Comparison of ENCODE assay signal across 14 cellular contexts in the genomic region with DNA sequence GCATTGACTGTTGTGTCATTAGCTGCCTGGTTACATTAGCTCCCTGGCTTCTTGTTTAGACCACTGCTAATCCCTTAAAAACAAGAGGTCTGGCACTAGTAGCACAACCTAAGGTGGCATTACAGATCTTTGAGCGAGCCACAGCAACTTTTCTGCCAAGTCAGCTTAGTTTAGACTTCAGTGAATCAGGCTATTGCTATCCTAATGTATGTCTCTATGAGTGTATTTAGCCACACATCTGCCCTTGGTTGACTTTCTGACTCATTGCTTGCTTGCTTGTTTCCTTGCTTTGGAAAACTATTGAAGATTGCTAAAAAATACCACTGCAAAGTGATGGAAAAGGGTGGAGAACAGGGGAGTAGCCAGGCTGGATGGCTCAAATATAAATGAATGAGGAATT. TPM values are rescaled to one million over a fixed set of nuclear protein-coding genes. Genes with fewer than 3 reads are reported as not detected.
A peak's percentile ranks its signal among the peaks of the same experiment; 100 is the strongest.
DNase-seq lines count a peak whose midpoint lies in the region; ATAC-seq and TF ChIP-seq lines count a peak whose summit lies in the region.
"Had no signal": no experiment of that assay in that cellular context is flagged by ENCODE, and none has a peak within 500 bp of the region (broad histone marks: within the 10 kb centered on the region; RNA-seq: fewer than 3 reads in every experiment).

No MANE protein-coding gene starts in this region.

- H3K36me3 ChIP-seq in adipocyte (ENCODE audit: control insufficient read depth, insufficient read depth, low read length, severe bottlenecking) (peaks cover 56% of the 10 kb centered on the region), WERI-Rb-1 (peaks cover 30% of the 10 kb centered on the region), upper lobe of right lung (peaks cover 42% of the 10 kb centered on the region)

- TF ChIP-seq CTCF in WERI-Rb-1 (IDR thresholded peaks at IDR 0.05; ENCODE audit: low read depth, low read length) (no peak), upper lobe of right lung (IDR thresholded peaks at IDR 0.05) (no peak)

- H3K9ac ChIP-seq in adipocyte (ENCODE audit: low read length): no peak overlapping the region

- peaks cover 27% of the 10 kb centered on the region for H3K4me1 ChIP-seq in adipocyte (ENCODE audit: control insufficient read depth, insufficient read depth, low read length)
- peaks cover 14% of the 10 kb centered on the region for H3K4me1 ChIP-seq in upper lobe of right lung

- H3K9me3 ChIP-seq in adipocyte (ENCODE audit: control insufficient read depth, low read length) (no peaks in the 10 kb centered on the region), WERI-Rb-1 (ENCODE audit: severe bottlenecking) (no peaks in the 10 kb centered on the region), upper lobe of right lung (no peaks in the 10 kb centered on the region)
- H3K9me3 ChIP-seq: esophagus squamous epithelium, lower lobe of right lung had no signal

- H3K27ac ChIP-seq in WERI-Rb-1 (no peak overlapping the region), upper lobe of right lung (no peak overlapping the region)
- H3K27ac ChIP-seq: lower lobe of right lung had no signal

- peak; percentile 59 for DNase-seq in AG08396 (ENCODE audit: low spot score)
- DNase-seq in HT-29 (ENCODE audit: low spot score): peak; percentile 70
- peak; percentile 80 for DNase-seq in adipocyte (ENCODE audit: low read depth)
- DNase-seq in glomerular visceral epithelial cell (ENCODE audit: extremely low spot score): peak; percentile 41
- DNase-seq in NCI-H2227 (lab: John Stamatoyannopoulos, UW; ENCODE audit: unreplicated experiment): no peak
- DNase-seq in WERI-Rb-1: no peak
- DNase-seq in DMS114 treated with DMSO at 0.1 percent for 48 hours (lab: John Stamatoyannopoulos, UW; ENCODE audit: unreplicated experiment): no peak
- no peak for DNase-seq in upper lobe of right lung
- DNase-seq: activated CD4-positive, alpha-beta T cell treated with anti-CD3 and anti-CD28 coated beads, Interleukin-2, amount 50 U/mL, for 1 hour; Calu3; esophagus squamous epithelium; lower lobe of right lung; NCI-H1694 treated with DMSO at 0.1 percent for 48 hours; right cardiac atrium had no signal

- no peak for ATAC-seq in upper lobe of right lung
- ATAC-seq: lower lobe of right lung, right cardiac atrium had no signal

- H3K27me3 ChIP-seq in adipocyte (replicated peaks; ENCODE audit: control insufficient read depth, insufficient read depth, low read length) (no peaks in the 10 kb centered on the region), WERI-Rb-1 (ENCODE audit: insufficient read depth, low read depth, severe bottlenecking) (no peaks in the 10 kb centered on the region), upper lobe of right lung (no peaks in the 10 kb centered on the region)
- H3K27me3 ChIP-seq: esophagus squamous epithelium had no signal

- H3K4me3 ChIP-seq in adipocyte (ENCODE audit: low read length): no peak overlapping the region
- H3K4me3 ChIP-seq in WERI-Rb-1 (ENCODE audit: low read depth, low read length): no peak overlapping the region
- no peak overlapping the region for H3K4me3 ChIP-seq in upper lobe of right lung
- H3K4me3 ChIP-seq: esophagus squamous epithelium, lower lobe of right lung had no signal

- intact Hi-C loops in upper lobe of right lung (cut with DNase I): no loop called here

RNA-seq across cellular contexts. Expression of a gene that starts 50.2 kb away (rescaled TPM):
- 115 and 135 TPM in 2 replicates for total RNA-seq in HT-29 (2014; rRNA removed; shearing (Covaris generic))
- 175 TPM for total RNA-seq in upper lobe of right lung

RNA-seq across cellular contexts. Expression of a gene that starts 50.7 kb away (rescaled TPM):
- not detected in 2 replicates for total RNA-seq in HT-29 (2014; rRNA removed; shearing (Covaris generic))
- not detected for total RNA-seq in upper lobe of right lung
- total RNA-seq: Calu3, esophagus squamous epithelium, lower lobe of right lung, right cardiac atrium had no signal

RNA-seq across cellular contexts. Expression of a gene that starts 51.2 kb away (rescaled TPM):
- 40.2 and 46.1 TPM in 2 replicates for total RNA-seq in HT-29 (2014; rRNA removed; shearing (Covaris generic))
- 0.55 TPM for total RNA-seq in upper lobe of right lung

RNA-seq across cellular contexts. Expression of a gene that starts 51.4 kb away (rescaled TPM):
- 167 and 222 TPM in 2 replicates for total RNA-seq in HT-29 (2014; rRNA removed; shearing (Covaris generic))
- total RNA-seq in upper lobe of right lung: 6.7 TPM

Comparison
In these comparisons a context has a peak if more than half of its experiments do, and no peak if none do; other contexts are left out.
1. DNase-seq: peak in AG08396 (single experiment), HT-29 (single experiment), adipocyte (single experiment) and glomerular visceral epithelial cell (single experiment); none in NCI-H2227 (single experiment), WERI-Rb-1 (single experiment), DMS114 treated with DMSO at 0.1 percent for 48 hours (single experiment) and upper lobe of right lung (single experiment).
2. RNA of a gene that starts 51.2 kb away (total RNA-seq): 40.2 to 46.1 TPM in HT-29; 0.55 TPM in upper lobe of right lung (single experiment); every median in the first group is over 10 times any median in the second.